In genomic region chr5:88883059-88883565, GRCh38 we compare ENCODE assay signal across 1 cellular context.
TF ChIP-seq lines count a peak whose summit lies in the region.

TSS of gene MEF2C (minus strand) at chr5:88883184. CDS start at chr5:88823788, 59,396 bp downstream.

TF ChIP-seq in GM12878, 131 proteins besides CTCF, POLR2A, EP300 and RAD21 (continued from another document and continues in another):
- TF ChIP-seq, protein P1, sequence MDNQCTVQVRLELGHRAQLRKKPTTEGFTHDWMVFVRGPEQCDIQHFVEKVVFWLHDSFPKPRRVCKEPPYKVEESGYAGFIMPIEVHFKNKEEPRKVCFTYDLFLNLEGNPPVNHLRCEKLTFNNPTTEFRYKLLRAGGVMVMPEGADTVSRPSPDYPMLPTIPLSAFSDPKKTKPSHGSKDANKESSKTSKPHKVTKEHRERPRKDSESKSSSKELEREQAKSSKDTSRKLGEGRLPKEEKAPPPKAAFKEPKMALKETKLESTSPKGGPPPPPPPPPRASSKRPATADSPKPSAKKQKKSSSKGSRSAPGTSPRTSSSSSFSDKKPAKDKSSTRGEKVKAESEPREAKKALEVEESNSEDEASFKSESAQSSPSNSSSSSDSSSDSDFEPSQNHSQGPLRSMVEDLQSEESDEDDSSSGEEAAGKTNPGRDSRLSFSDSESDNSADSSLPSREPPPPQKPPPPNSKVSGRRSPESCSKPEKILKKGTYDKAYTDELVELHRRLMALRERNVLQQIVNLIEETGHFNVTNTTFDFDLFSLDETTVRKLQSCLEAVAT (IDR thresholded peaks at IDR 0.05): no peak
- no peak for TF ChIP-seq NFIC (IDR thresholded peaks at IDR 0.05; ENCODE audit: low read depth, low read length)
- TF ChIP-seq CHD4 (IDR thresholded peaks at IDR 0.05): no peak
- TF ChIP-seq ETV6 (conservative IDR thresholded peaks at IDR 0.05 in 1 of 2, IDR thresholded peaks at IDR 0.05 in 1 of 2; ENCODE audit: borderline replicate concordance in 1 of 2, low read depth in 1 of 2): peak in 1 of 2 experiments; percentile 43; a peak in 2 of 4 replicates
- no peak for TF ChIP-seq RBBP5 (conservative IDR thresholded peaks at IDR 0.05)
- no peak for TF ChIP-seq E4F1 (IDR thresholded peaks at IDR 0.05; ENCODE audit: borderline replicate concordance, partially characterized antibody)
- TF ChIP-seq ZNF274 (IDR thresholded peaks at IDR 0.05; ENCODE audit: insufficient read depth, insufficient read length): no peak
- TF ChIP-seq, protein P2, sequence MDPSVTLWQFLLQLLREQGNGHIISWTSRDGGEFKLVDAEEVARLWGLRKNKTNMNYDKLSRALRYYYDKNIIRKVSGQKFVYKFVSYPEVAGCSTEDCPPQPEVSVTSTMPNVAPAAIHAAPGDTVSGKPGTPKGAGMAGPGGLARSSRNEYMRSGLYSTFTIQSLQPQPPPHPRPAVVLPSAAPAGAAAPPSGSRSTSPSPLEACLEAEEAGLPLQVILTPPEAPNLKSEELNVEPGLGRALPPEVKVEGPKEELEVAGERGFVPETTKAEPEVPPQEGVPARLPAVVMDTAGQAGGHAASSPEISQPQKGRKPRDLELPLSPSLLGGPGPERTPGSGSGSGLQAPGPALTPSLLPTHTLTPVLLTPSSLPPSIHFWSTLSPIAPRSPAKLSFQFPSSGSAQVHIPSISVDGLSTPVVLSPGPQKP (IDR thresholded peaks at IDR 0.05; ENCODE audit: low read depth, low read length): no peak
- TF ChIP-seq RB1 (IDR thresholded peaks at IDR 0.05; ENCODE audit: borderline replicate concordance): peak; percentile 16; the same call in 1 of the 2 replicates
- no peak for TF ChIP-seq BRCA1 (IDR thresholded peaks at IDR 0.05; ENCODE audit: low read depth, low read length)
- peak; percentile 67 for TF ChIP-seq SMAD5 (IDR thresholded peaks at IDR 0.05; ENCODE audit: low read depth)
- TF ChIP-seq CEBPB (IDR thresholded peaks at IDR 0.05; ENCODE audit: borderline replicate concordance in 1 of 2, low read depth in 2 of 2, low read length in 2 of 2): no peak
- TF ChIP-seq CREM (IDR thresholded peaks at IDR 0.05; ENCODE audit: low read depth): peak; percentile 25; the same call in 1 of the 2 replicates
- TF ChIP-seq, protein P3, sequence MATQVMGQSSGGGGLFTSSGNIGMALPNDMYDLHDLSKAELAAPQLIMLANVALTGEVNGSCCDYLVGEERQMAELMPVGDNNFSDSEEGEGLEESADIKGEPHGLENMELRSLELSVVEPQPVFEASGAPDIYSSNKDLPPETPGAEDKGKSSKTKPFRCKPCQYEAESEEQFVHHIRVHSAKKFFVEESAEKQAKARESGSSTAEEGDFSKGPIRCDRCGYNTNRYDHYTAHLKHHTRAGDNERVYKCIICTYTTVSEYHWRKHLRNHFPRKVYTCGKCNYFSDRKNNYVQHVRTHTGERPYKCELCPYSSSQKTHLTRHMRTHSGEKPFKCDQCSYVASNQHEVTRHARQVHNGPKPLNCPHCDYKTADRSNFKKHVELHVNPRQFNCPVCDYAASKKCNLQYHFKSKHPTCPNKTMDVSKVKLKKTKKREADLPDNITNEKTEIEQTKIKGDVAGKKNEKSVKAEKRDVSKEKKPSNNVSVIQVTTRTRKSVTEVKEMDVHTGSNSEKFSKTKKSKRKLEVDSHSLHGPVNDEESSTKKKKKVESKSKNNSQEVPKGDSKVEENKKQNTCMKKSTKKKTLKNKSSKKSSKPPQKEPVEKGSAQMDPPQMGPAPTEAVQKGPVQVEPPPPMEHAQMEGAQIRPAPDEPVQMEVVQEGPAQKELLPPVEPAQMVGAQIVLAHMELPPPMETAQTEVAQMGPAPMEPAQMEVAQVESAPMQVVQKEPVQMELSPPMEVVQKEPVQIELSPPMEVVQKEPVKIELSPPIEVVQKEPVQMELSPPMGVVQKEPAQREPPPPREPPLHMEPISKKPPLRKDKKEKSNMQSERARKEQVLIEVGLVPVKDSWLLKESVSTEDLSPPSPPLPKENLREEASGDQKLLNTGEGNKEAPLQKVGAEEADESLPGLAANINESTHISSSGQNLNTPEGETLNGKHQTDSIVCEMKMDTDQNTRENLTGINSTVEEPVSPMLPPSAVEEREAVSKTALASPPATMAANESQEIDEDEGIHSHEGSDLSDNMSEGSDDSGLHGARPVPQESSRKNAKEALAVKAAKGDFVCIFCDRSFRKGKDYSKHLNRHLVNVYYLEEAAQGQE (IDR thresholded peaks at IDR 0.05; ENCODE audit: low read depth, low read length): peak; percentile 42; the same call in 1 of the 2 replicates
- TF ChIP-seq SMARCA5 (IDR thresholded peaks at IDR 0.05): peak; percentile 76; the same call in 1 of the 2 replicates
- TF ChIP-seq ZNF384 (IDR thresholded peaks at IDR 0.05; ENCODE audit: borderline replicate concordance, low read depth, low read length): no peak
- TF ChIP-seq WRNIP1 (IDR thresholded peaks at IDR 0.05; ENCODE audit: borderline replicate concordance, low read depth, low read length): no peak
- TF ChIP-seq MTA2 (IDR thresholded peaks at IDR 0.05; ENCODE audit: low read depth): no peak
- no peak for TF ChIP-seq SRF (IDR thresholded peaks at IDR 0.05; ENCODE audit: low read depth in 2 of 2, low read length in 2 of 2)
- no peak for TF ChIP-seq MYC (IDR thresholded peaks at IDR 0.05; ENCODE audit: insufficient read depth, insufficient read length, insufficient replicate concordance, low read length, severe bottlenecking)
- no peak for TF ChIP-seq ESRRA (IDR thresholded peaks at IDR 0.05; ENCODE audit: low read length)
- no peak for TF ChIP-seq SUPT20H (IDR thresholded peaks at IDR 0.05; ENCODE audit: borderline replicate concordance, control insufficient read depth, low read depth, low read length)
- TF ChIP-seq, protein P4, sequence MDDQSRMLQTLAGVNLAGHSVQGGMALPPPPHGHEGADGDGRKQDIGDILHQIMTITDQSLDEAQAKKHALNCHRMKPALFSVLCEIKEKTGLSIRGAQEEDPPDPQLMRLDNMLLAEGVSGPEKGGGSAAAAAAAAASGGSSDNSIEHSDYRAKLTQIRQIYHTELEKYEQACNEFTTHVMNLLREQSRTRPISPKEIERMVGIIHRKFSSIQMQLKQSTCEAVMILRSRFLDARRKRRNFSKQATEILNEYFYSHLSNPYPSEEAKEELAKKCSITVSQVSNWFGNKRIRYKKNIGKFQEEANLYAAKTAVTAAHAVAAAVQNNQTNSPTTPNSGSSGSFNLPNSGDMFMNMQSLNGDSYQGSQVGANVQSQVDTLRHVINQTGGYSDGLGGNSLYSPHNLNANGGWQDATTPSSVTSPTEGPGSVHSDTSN (IDR thresholded peaks at IDR 0.05; ENCODE audit: insufficient replicate concordance, low read depth, low read length): no peak
- no peak for TF ChIP-seq RCOR1 (conservative IDR thresholded peaks at IDR 0.05; ENCODE audit: low read depth, low read length)
- TF ChIP-seq CREB1 (IDR thresholded peaks at IDR 0.05; ENCODE audit: low read depth): no peak
- no peak for TF ChIP-seq MEF2B (IDR thresholded peaks at IDR 0.05; ENCODE audit: partially characterized antibody, poor library complexity, severe bottlenecking)
- no peak for TF ChIP-seq NR2C1 (IDR thresholded peaks at IDR 0.05)
- TF ChIP-seq MAX (IDR thresholded peaks at IDR 0.05; ENCODE audit: low read depth, low read length): no peak
- no peak; the same call in 1 of the 2 replicates for TF ChIP-seq SIN3A (IDR thresholded peaks at IDR 0.05; ENCODE audit: low read depth, low read length)
- no peak for TF ChIP-seq JUND (IDR thresholded peaks at IDR 0.05; ENCODE audit: low read depth, low read length)
- TF ChIP-seq IRF5 (IDR thresholded peaks at IDR 0.05; ENCODE audit: borderline replicate concordance): no peak
- TF ChIP-seq NFXL1 (IDR thresholded peaks at IDR 0.05; ENCODE audit: borderline replicate concordance): no peak
- no peak for TF ChIP-seq CBX3 (IDR thresholded peaks at IDR 0.05; ENCODE audit: borderline replicate concordance, low read depth)
- 0 out of 2 replicates have a peak, but pooled peaks have one; percentile 29 for TF ChIP-seq TCF12 (IDR thresholded peaks at IDR 0.05; ENCODE audit: low read depth, low read length)
- TF ChIP-seq HDAC6 (IDR thresholded peaks at IDR 0.05; ENCODE audit: unreplicated experiment): peak; percentile 47
- TF ChIP-seq KAT2A (conservative IDR thresholded peaks at IDR 0.05; ENCODE audit: control insufficient read depth, low read depth, low read length): no peak
- peak; percentile 96 for TF ChIP-seq POLR2AphosphoS5 (IDR thresholded peaks at IDR 0.05; ENCODE audit: low read length)
- no peak; the same call in none of the 2 replicates for TF ChIP-seq MXI1 (IDR thresholded peaks at IDR 0.05; ENCODE audit: low read depth, low read length)
- no peak for TF ChIP-seq NFYA (IDR thresholded peaks at IDR 0.05; ENCODE audit: borderline replicate concordance, low read depth, low read length)
- TF ChIP-seq, protein P5, sequence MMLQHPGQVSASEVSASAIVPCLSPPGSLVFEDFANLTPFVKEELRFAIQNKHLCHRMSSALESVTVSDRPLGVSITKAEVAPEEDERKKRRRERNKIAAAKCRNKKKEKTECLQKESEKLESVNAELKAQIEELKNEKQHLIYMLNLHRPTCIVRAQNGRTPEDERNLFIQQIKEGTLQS (IDR thresholded peaks at IDR 0.05; ENCODE audit: borderline replicate concordance, extremely low read depth, low read depth, low read length): no peak
- TF ChIP-seq, protein P6, sequence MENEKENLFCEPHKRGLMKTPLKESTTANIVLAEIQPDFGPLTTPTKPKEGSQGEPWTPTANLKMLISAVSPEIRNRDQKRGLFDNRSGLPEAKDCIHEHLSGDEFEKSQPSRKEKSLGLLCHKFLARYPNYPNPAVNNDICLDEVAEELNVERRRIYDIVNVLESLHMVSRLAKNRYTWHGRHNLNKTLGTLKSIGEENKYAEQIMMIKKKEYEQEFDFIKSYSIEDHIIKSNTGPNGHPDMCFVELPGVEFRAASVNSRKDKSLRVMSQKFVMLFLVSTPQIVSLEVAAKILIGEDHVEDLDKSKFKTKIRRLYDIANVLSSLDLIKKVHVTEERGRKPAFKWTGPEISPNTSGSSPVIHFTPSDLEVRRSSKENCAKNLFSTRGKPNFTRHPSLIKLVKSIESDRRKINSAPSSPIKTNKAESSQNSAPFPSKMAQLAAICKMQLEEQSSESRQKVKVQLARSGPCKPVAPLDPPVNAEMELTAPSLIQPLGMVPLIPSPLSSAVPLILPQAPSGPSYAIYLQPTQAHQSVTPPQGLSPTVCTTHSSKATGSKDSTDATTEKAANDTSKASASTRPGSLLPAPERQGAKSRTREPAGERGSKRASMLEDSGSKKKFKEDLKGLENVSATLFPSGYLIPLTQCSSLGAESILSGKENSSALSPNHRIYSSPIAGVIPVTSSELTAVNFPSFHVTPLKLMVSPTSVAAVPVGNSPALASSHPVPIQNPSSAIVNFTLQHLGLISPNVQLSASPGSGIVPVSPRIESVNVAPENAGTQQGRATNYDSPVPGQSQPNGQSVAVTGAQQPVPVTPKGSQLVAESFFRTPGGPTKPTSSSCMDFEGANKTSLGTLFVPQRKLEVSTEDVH (IDR thresholded peaks at IDR 0.05; ENCODE audit: low read depth, partially characterized antibody): no peak
- TF ChIP-seq, protein P7, sequence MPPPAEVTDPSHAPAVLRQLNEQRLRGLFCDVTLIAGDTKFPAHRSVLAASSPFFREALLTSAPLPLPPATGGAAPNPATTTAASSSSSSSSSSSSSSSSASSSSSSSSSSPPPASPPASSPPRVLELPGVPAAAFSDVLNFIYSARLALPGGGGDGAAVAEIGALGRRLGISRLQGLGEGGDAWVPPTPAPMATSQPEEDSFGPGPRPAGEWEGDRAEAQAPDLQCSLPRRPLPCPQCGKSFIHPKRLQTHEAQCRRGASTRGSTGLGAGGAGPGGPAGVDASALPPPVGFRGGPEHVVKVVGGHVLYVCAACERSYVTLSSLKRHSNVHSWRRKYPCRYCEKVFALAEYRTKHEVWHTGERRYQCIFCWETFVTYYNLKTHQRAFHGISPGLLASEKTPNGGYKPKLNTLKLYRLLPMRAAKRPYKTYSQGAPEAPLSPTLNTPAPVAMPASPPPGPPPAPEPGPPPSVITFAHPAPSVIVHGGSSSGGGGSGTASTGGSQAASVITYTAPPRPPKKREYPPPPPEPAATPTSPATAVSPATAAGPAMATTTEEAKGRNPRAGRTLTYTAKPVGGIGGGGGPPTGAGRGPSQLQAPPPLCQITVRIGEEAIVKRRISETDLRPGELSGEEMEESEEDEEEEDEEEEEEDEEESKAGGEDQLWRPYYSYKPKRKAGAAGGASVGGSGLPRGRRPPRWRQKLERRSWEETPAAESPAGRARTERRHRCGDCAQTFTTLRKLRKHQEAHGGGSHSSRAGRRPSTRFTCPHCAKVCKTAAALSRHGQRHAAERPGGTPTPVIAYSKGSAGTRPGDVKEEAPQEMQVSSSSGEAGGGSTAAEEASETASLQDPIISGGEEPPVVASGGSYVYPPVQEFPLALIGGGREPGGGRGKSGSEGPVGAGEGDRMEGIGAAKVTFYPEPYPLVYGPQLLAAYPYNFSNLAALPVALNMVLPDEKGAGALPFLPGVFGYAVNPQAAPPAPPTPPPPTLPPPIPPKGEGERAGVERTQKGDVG (CRISPR knock-in tag; IDR thresholded peaks at IDR 0.05): peak; percentile 75; the same call in 1 of the 2 replicates
- TF ChIP-seq NBN (IDR thresholded peaks at IDR 0.05): peak; percentile 17; the same call in 1 of the 2 replicates
